1 cellular context compared by ENCODE assay signal in genomic region chr10:62733654-62734293, GRCh38.
TF ChIP-seq lines count a peak whose summit lies in the region.

No MANE protein-coding gene starts in this region.

TF ChIP-seq in GM12878, 131 proteins besides CTCF, POLR2A, EP300 and RAD21 (continued from another document):
- TF ChIP-seq ZBTB40 (IDR thresholded peaks at IDR 0.05; ENCODE audit: borderline replicate concordance) (0 out of 2 replicates have a peak, but pooled peaks have one; percentile 28), DPF2 (IDR thresholded peaks at IDR 0.05) (peak; percentile 4; the same call in 1 of the 2 replicates), BACH1 (IDR thresholded peaks at IDR 0.05; ENCODE audit: borderline replicate concordance) (peak; percentile 4; the same call in 1 of the 2 replicates), TCF3 (IDR thresholded peaks at IDR 0.05; ENCODE audit: borderline replicate concordance, insufficient read depth, low read depth, low read length) (no peak; the same call in 1 of the 2 replicates), PRDM15 (CRISPR knock-in tag; IDR thresholded peaks at IDR 0.05) (peak; percentile 76; the same call in 1 of the 2 replicates), IKZF2 (IDR thresholded peaks at IDR 0.05) (0 out of 4 replicates have a peak, but pooled peaks of 1 of the 2 experiments have one; percentile 1), CHD1 (IDR thresholded peaks at IDR 0.05; ENCODE audit: low read depth, low read length) (no peak), ELK1 (IDR thresholded peaks at IDR 0.05; ENCODE audit: low read depth, low read length) (no peak), ZNF384 (IDR thresholded peaks at IDR 0.05; ENCODE audit: borderline replicate concordance, low read depth, low read length) (peak; percentile 73; the same call in 1 of the 2 replicates), BHLHE40 (IDR thresholded peaks at IDR 0.05; ENCODE audit: borderline replicate concordance in 1 of 2, low read depth in 2 of 2, low read length in 1 of 2) (peak; percentile 6 to 46; a peak in 1 of 4 replicates), EED (IDR thresholded peaks at IDR 0.05; ENCODE audit: low read depth) (0 out of 2 replicates have a peak, but pooled peaks have one; percentile 7), RELB (IDR thresholded peaks at IDR 0.05; ENCODE audit: low read depth) (peak; percentile 77; the same call in 1 of the 2 replicates), IKZF1 (conservative IDR thresholded peaks at IDR 0.05) (peak; percentile 57), ZNF592 (IDR thresholded peaks at IDR 0.05) (peak; percentile 98), CBX5 (IDR thresholded peaks at IDR 0.05; ENCODE audit: low read depth) (no peak), EGR1 (IDR thresholded peaks at IDR 0.05; ENCODE audit: borderline replicate concordance in 1 of 2, low read depth in 2 of 2, low read length in 2 of 2) (no peak), JUNB (IDR thresholded peaks at IDR 0.05) (no peak)
